Comparison of ENCODE assay signal across 26 cellular contexts in the genomic region with DNA sequence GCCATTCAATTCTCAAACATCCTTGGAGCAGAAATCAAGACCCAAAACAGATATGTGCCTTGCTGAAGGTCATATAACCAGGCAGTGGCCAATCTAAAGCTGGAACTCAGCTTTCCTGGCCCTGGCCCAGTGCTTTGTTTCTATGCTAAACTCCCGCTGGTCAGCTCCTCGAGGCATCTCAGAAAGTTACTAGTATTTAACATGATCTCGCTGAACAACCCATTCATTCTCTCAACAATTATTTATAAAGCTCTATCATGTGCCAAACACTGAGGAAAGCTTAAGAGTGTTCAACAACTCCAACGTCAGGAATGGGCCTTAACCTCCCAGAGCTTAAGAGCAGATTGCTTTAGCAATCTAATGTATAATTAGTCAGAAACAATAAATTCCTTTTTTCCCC. TPM values are rescaled to one million over a fixed set of nuclear protein-coding genes. Genes with fewer than 3 reads are reported as not detected.
"Had no signal": no experiment of that assay in that cellular context is flagged by ENCODE, and none has a peak within 500 bp of the region (broad histone marks: within the 10 kb centered on the region; RNA-seq: fewer than 3 reads in every experiment).

No MANE protein-coding gene starts in this region.

- H3K4me3 Mint-ChIP-seq: memory B cell; mesothelial cell of epicardium; naive B cell; nephron progenitor cell; stimulated activated memory B cell treated with anti-CD40 and anti-IgM and Interleukin-4, amounts not matched to agents 10 μg/mL and 1 μg/mL and 100 μg/mL, for 72 hours; type B pancreatic cell had no signal

- H3K27me3 ChIP-seq: sigmoid colon, testis had no signal

- H3K27ac Mint-ChIP-seq: memory B cell; mesothelial cell of epicardium; naive B cell; nephron progenitor cell; stimulated activated memory B cell treated with anti-CD40 and anti-IgM and Interleukin-4, amounts not matched to agents 10 μg/mL and 1 μg/mL and 100 μg/mL, for 72 hours; type B pancreatic cell had no signal

- H3K4me1 Mint-ChIP-seq: mesothelial cell of epicardium; naive B cell; stimulated activated memory B cell treated with anti-CD40 and anti-IgM and Interleukin-4, amounts not matched to agents 10 μg/mL and 1 μg/mL and 100 μg/mL, for 72 hours had no signal

- H3K27ac ChIP-seq: dorsolateral prefrontal cortex, gastrocnemius medialis, prostate gland, sigmoid colon, testis, tibial artery had no signal

- H3K27me3 Mint-ChIP-seq: stimulated activated memory B cell treated with anti-CD40 and anti-IgM and Interleukin-4, amounts not matched to agents 10 μg/mL and 1 μg/mL and 100 μg/mL, for 72 hours had no signal

- H3K36me3 ChIP-seq: gastrocnemius medialis, prostate gland, sigmoid colon, tibial artery had no signal

- DNase-seq: dorsolateral prefrontal cortex; effector CD4-positive, alpha-beta T cell; foreskin fibroblast; gastrocnemius medialis; head of caudate nucleus; kidney; mucosa of descending colon; naive B cell; nephron progenitor cell; nucleus accumbens; right cardiac atrium; sigmoid colon; stimulated activated CD4-positive, alpha-beta T cell treated with anti-CD3 and anti-CD28 coated beads, Interleukin-2, amount 100 ng/mL, for 24 hours; stimulated activated CD4-positive, alpha-beta T cell treated with anti-CD3 and anti-CD28 coated beads, Interleukin-4, amount 100 ng/mL, for 4 hours; stimulated activated naive CD8-positive, alpha-beta T cell treated with anti-CD3 and anti-CD28 coated beads, Interleukin-15, Interleukin-2, amounts not matched to agents 100 U/mL and 50 U/mL, for 24 hours; substantia nigra; testis; tibial artery had no signal

- H3K4me1 ChIP-seq: gastrocnemius medialis, prostate gland, sigmoid colon, tibial artery had no signal

- H3K4me3 ChIP-seq: dorsolateral prefrontal cortex, gastrocnemius medialis, lung, mucosa of descending colon, prostate gland, sigmoid colon, testis, tibial artery had no signal

- H3K9me3 ChIP-seq: gastrocnemius medialis, mucosa of descending colon, prostate gland, sigmoid colon, testis, tibial artery had no signal

- H3K9me3 Mint-ChIP-seq: memory B cell; mesothelial cell of epicardium; naive B cell; nephron progenitor cell; stimulated activated memory B cell treated with anti-CD40 and anti-IgM and Interleukin-4, amounts not matched to agents 10 μg/mL and 1 μg/mL and 100 μg/mL, for 72 hours; type B pancreatic cell had no signal

- H3K36me3 Mint-ChIP-seq: memory B cell; mesothelial cell of epicardium; naive B cell; stimulated activated memory B cell treated with anti-CD40 and anti-IgM and Interleukin-4, amounts not matched to agents 10 μg/mL and 1 μg/mL and 100 μg/mL, for 72 hours; type B pancreatic cell had no signal

- FAIRE-seq: kidney had no signal

RNA-seq across cellular contexts. Expression of gene FOXD1, which starts 54.0 kb away (rescaled TPM):
- total RNA-seq: left lobe of liver, liver, right cardiac atrium had no signal
- polyA plus RNA-seq: liver had no signal
